In the genomic region with DNA sequence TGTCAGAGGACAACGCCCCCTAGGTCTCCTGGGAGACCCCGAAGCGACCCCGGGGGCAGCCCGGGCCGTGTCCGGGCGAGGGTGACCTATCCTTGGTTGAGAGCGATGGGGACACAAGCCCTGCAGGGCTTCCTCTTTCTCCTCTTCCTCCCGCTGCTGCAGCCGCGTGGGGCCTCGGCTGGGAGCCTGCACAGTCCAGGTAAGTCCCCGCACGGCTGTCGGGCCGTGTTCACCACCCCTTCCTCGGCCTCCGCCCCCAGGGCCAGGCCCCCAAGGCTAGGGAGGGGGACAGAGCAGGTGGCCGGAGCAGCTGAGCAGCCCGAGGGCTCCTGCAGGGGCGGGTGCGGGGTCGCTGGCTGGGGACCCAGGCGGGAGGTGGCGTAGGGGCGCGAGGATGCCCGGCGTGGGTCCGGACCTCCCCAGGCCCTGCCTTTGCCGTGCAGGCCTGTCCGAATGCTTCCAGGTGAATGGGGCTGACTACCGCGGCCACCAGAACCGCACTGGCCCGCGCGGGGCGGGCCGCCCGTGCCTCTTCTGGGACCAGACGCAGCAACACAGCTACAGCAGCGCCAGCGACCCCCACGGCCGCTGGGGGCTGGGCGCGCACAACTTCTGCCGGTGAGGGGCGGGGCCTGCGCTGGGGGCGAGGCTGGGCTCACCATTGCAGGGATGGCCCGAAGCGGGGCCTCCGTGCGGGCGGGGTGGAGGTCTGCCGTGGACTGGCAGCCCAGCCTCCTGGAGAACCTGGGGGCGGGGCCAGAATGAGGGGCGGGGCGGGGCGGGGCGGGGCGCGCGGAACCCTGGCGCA, we compare ENCODE assay signal across 8 cellular contexts. TPM values are rescaled to one million over a fixed set of nuclear protein-coding genes. Genes with fewer than 3 reads are reported as not detected.
DNase-seq lines count a peak whose midpoint lies in the region; ATAC-seq and TF ChIP-seq lines count a peak whose summit lies in the region.

No MANE protein-coding gene starts in this region.

- CTCF ChIA-PET in Calu3 (lab: Charles Lee) = interaction anchor here (0.6 kb wide), 1 partner anchor 52 kb away, joined by 3 read pairs; no protein-coding TSS in a partner anchor

- 1% methylated on average over 45 of the region's 68 CpGs for WGBS in hepatocyte (ENCODE audit: low lambda C conversion rate, missing lambda C conversion rate)

- no peaks in the 10 kb centered on the region for H3K9me3 Mint-ChIP-seq in Calu3 (ENCODE audit: low read depth, unreplicated experiment)

- H2AFZ ChIP-seq in OCI-LY1 (ENCODE audit: low read length) (no peak overlapping the region), hepatocyte (no peak overlapping the region)

- no peaks in the 10 kb centered on the region for H3F3A ChIP-seq in OCI-LY1 (ENCODE audit: insufficient read depth, low read length)

- peak overlapping the region; percentile 54 for H3K27ac Mint-ChIP-seq in Calu3 (ENCODE audit: unreplicated experiment)

- H3K36me3 ChIP-seq in OCI-LY1 (ENCODE audit: insufficient read depth, low read length) (no peaks in the 10 kb centered on the region), hepatocyte (replicated peaks; ENCODE audit: insufficient read depth, low read depth) (no peaks in the 10 kb centered on the region)

- H3K9me3 ChIP-seq in OCI-LY1 (ENCODE audit: low read length) (no peaks in the 10 kb centered on the region), hepatocyte (ENCODE audit: low read depth) (no peaks in the 10 kb centered on the region)

- H3K27ac ChIP-seq in OCI-LY1 (ENCODE audit: low read depth, low read length, poor library complexity, severe bottlenecking) (peak overlapping the region; percentile 35), hepatocyte (no peak overlapping the region)

- intact Hi-C loops in Calu3 (cut with micrococcal nuclease; ENCODE audit: unreplicated experiment) = no loop called here

- H3K36me3 Mint-ChIP-seq in Calu3 (ENCODE audit: insufficient read depth, unreplicated experiment) = peaks cover 43% of the 10 kb centered on the region

- H3K4me1 ChIP-seq in OCI-LY1 (ENCODE audit: insufficient read depth, low read length, severe bottlenecking) (peaks cover 47% of the 10 kb centered on the region), hepatocyte (ENCODE audit: insufficient read depth) (peaks cover 20% of the 10 kb centered on the region)

- H3K4me3 ChIP-seq in OCI-LY1 (ENCODE audit: low read depth, low read length, poor library complexity, severe bottlenecking) (peak overlapping the region; percentile 56), hepatocyte (peak overlapping the region; percentile 52)

- BruUV-seq in Calu3 (replicated peaks; lab: Mats Ljungman, UMichigan) = no TSS peak

- DNase-seq in Calu3 = peak; percentile 81
- DNase-seq in HUDEP-2 (lab: John Stamatoyannopoulos, UW; ENCODE audit: unreplicated experiment in 76 of 76) = peak in 47 of 76 experiments; percentile 2 to 79 (median 44)
- DNase-seq in activated CD8-positive, alpha-beta memory T cell treated with anti-CD3 and anti-CD28 coated beads, Interleukin-2, amount 50 U/mL, for 48 hours = peak; percentile 84
- DNase-seq in hepatocyte (ENCODE audit: low spot score) = peak; percentile 79
- peak; percentile 72 for DNase-seq in stimulated activated CD4-positive, alpha-beta T cell treated with anti-CD3 and anti-CD28 coated beads, Interleukin-1b, Interleukin-23, amount 100 ng/mL, for 48 hours
- no peak for DNase-seq in inferior parietal cortex (ENCODE audit: extremely low spot score)

- no peak for TF ChIP-seq CTCF in Calu3 (IDR thresholded peaks at IDR 0.05; ENCODE audit: unreplicated experiment)
- TF ChIP-seq CTCF in OCI-LY1 (IDR thresholded peaks at IDR 0.05; ENCODE audit: low read length) = peak; percentile 17; the same call in 1 of the 2 replicates
- TF ChIP-seq CTCF in hepatocyte (IDR thresholded peaks at IDR 0.05; ENCODE audit: poor library complexity) = no peak

- H3K9ac ChIP-seq in OCI-LY1 (ENCODE audit: low read length) = peak overlapping the region; percentile 39; the same call in 1 of the 2 replicates

- H3K27me3 Mint-ChIP-seq in Calu3 (ENCODE audit: unreplicated experiment) = peaks cover 77% of the 10 kb centered on the region

- peaks cover 16% of the 10 kb centered on the region for H3K4me1 Mint-ChIP-seq in Calu3 (ENCODE audit: low read depth, unreplicated experiment)

- peak overlapping the region; percentile 81 for H3K4me3 Mint-ChIP-seq in Calu3 (ENCODE audit: low read depth, unreplicated experiment)

- H3K9me2 ChIP-seq in OCI-LY1 (ENCODE audit: low read depth, low read length) (no peaks in the 10 kb centered on the region), hepatocyte (replicated peaks; ENCODE audit: insufficient read depth) (no peaks in the 10 kb centered on the region)

- H4K20me1 ChIP-seq in OCI-LY1 (ENCODE audit: insufficient read depth, low read length) (no peaks in the 10 kb centered on the region), hepatocyte (ENCODE audit: insufficient read depth, poor library complexity, severe bottlenecking) (no peaks in the 10 kb centered on the region)

- peak overlapping the region; percentile 65 for H3K4me2 ChIP-seq in OCI-LY1 (ENCODE audit: low read length)
- H3K4me2 ChIP-seq in hepatocyte = peak overlapping the region; percentile 98

- no peak for ATAC-seq in GM18498 (IDR thresholded peaks at IDR 0.05; ENCODE audit: unreplicated experiment)

- no peaks in the 10 kb centered on the region for H3K27me3 ChIP-seq in OCI-LY1 (ENCODE audit: insufficient read depth, low read length)
- H3K27me3 ChIP-seq in hepatocyte = peaks cover 38% of the 10 kb centered on the region

- H3K79me2 ChIP-seq in OCI-LY1 (ENCODE audit: insufficient read depth, low read length) (no peaks in the 10 kb centered on the region), hepatocyte (no peaks in the 10 kb centered on the region)

RNA-seq across cellular contexts. Expression of a gene that starts 0.5 kb away (rescaled TPM):
- 0.51 TPM in 1 of 2 replicates, not detected in the other for total RNA-seq in Calu3 (2022)
- 0.52 and 3.6 TPM in 2 replicates for total RNA-seq in hepatocyte
- 4.9 and 5.8 TPM in 2 replicates for polyA plus RNA-seq in hepatocyte

RNA-seq across cellular contexts. Expression of a gene that starts 4.5 kb away (rescaled TPM):
- total RNA-seq in Calu3 (2022) (51.0 and 56.0 TPM in 2 replicates), hepatocyte (2.8 and 4.5 TPM in 2 replicates)
- 3.7 and 8.3 TPM in 2 replicates for polyA plus RNA-seq in hepatocyte

RNA-seq across cellular contexts. Expression of a gene that starts 15.6 kb away (rescaled TPM):
- total RNA-seq in Calu3 (2022) = 91.2 and 107 TPM in 2 replicates
- total RNA-seq in hepatocyte = 5.5 and 7.7 TPM in 2 replicates
- 17.1 and 21.0 TPM in 2 replicates for polyA plus RNA-seq in hepatocyte

RNA-seq across cellular contexts. Expression of a gene that starts 48.1 kb away (rescaled TPM):
- total RNA-seq in Calu3 (2022) = 13.5 and 17.8 TPM in 2 replicates
- 2.0 and 3.5 TPM in 2 replicates for total RNA-seq in hepatocyte
- polyA plus RNA-seq in hepatocyte = 8.9 and 9.0 TPM in 2 replicates

RNA-seq across cellular contexts. Expression of a gene that starts 52.9 kb away (rescaled TPM):
- total RNA-seq in Calu3 (2022) (34.8 and 36.8 TPM in 2 replicates), hepatocyte (11.7 and 14.6 TPM in 2 replicates)
- polyA plus RNA-seq in hepatocyte = 16.9 and 17.1 TPM in 2 replicates

Comparison
In these comparisons a context has a peak if more than half of its experiments do, and no peak if none do; other contexts are left out.
1. RNA of a gene that starts 15.6 kb away (total RNA-seq): 91.2 to 107 TPM in Calu3; 5.5 to 7.7 TPM in hepatocyte; every median in the first group is over 10 times any median in the second.